8 cellular contexts compared by ENCODE assay signal in genomic region chr5:1634337-1634661, GRCh38.
A peak's percentile ranks its signal among the peaks of the same experiment; 100 is the strongest.
DNase-seq lines count a peak whose midpoint lies in the region; ATAC-seq, FAIRE-seq and TF ChIP-seq lines count a peak whose summit lies in the region.

No MANE protein-coding gene starts in this region.

- H3K27me3 Mint-ChIP-seq in activated CD8-positive, alpha-beta T cell treated with anti-CD3 and anti-CD28 coated beads for 36 hours, result no peaks in the 10 kb centered on the region

- POLR2A ChIA-PET in HCT116 (lab: Charles Lee), result interaction anchor here (1.0 kb wide), 1 partner anchor 11 kb away, joined by 3 read pairs; no protein-coding TSS in a partner anchor
- POLR2A ChIA-PET in activated CD8-positive, alpha-beta T cell treated with anti-CD3 and anti-CD28 coated beads for 36 hours (lab: Charles Lee), result interaction anchor here (0.9 to 1.6 kb wide), 4 partner anchors 15 to 499 kb away, joined by 3 to 4 read pairs (median 3); partner anchors contain the start of genes CLPTM1L and NDUFS6

- no peak for ATAC-seq in HCT116
- no peak for ATAC-seq in activated CD8-positive, alpha-beta T cell treated with anti-CD3 and anti-CD28 coated beads for 36 hours

- H3K36me3 Mint-ChIP-seq in activated CD8-positive, alpha-beta T cell treated with anti-CD3 and anti-CD28 coated beads for 36 hours (ENCODE audit: low read depth), result peaks cover 9% of the 10 kb centered on the region

- H3K27ac ChIP-seq in HCT116 (ENCODE audit: low read depth, low read length), result peak overlapping the region; percentile 68
- peak overlapping the region in 1 of 2 donors; percentile 93 for H3K27ac ChIP-seq in small intestine (ENCODE audit: low read depth in 1 of 2, low read length in 1 of 2)

- H3K27me3 ChIP-seq in HCT116 (ENCODE audit: insufficient read depth, low read length) (no peaks in the 10 kb centered on the region), small intestine (ENCODE audit: control insufficient read depth in 2 of 2, insufficient read depth in 2 of 2, low read length in 2 of 2) (no peaks in the 10 kb centered on the region)

- H4K20me1 ChIP-seq in HCT116 (ENCODE audit: insufficient read depth), result no peaks in the 10 kb centered on the region

- H3K4me3 Mint-ChIP-seq in activated CD8-positive, alpha-beta T cell treated with anti-CD3 and anti-CD28 coated beads for 36 hours, result peak overlapping the region; percentile 92

- TF ChIP-seq POLR2A in HCT116 (IDR thresholded peaks at IDR 0.05; ENCODE audit: borderline replicate concordance, extremely low read depth, insufficient read depth, insufficient read length), result no peak

- peaks cover 0 to 9% of the 10 kb centered on the region in 2 experiments; a peak in 1 of 4 replicates for H3K4me1 ChIP-seq in HCT116 (ENCODE audit: control insufficient read depth in 1 of 2, insufficient read depth in 2 of 2, low read length in 2 of 2)
- H3K4me1 ChIP-seq in small intestine (ENCODE audit: control insufficient read depth in 2 of 2, insufficient read depth in 1 of 2, low read depth in 1 of 2, low read length in 1 of 2), result no peaks in the 10 kb centered on the region

- TF ChIP-seq CTCF in HCT116 (IDR thresholded peaks at IDR 0.05 in 2 of 3, conservative IDR thresholded peaks at IDR 0.05 in 1 of 3; ENCODE audit: borderline replicate concordance in 1 of 3, insufficient read depth in 1 of 3, low read depth in 2 of 3, low read length in 2 of 3), result no peak
- no peak for TF ChIP-seq CTCF in activated CD8-positive, alpha-beta T cell treated with anti-CD3 and anti-CD28 coated beads for 36 hours (IDR thresholded peaks at IDR 0.05)

- no peaks in the 10 kb centered on the region for H3K79me2 ChIP-seq in HCT116 (ENCODE audit: insufficient read depth, low read length)

- BruUV-seq in HCT116 (replicated peaks; lab: Mats Ljungman, UMichigan), result TSS peak; percentile 95

- no peak for TF ChIP-seq RAD21 in HCT116 (IDR thresholded peaks at IDR 0.05; ENCODE audit: low read depth)

- H3K36me3 ChIP-seq in HCT116 (ENCODE audit: control insufficient read depth in 1 of 2, insufficient read depth in 2 of 2, low read length in 2 of 2) (no peaks in the 10 kb centered on the region), small intestine (ENCODE audit: control insufficient read depth in 2 of 2, insufficient read depth in 2 of 2, low read length in 2 of 2) (no peaks in the 10 kb centered on the region)

- no peak for FAIRE-seq in small intestine (lab: Jason Lieb, UNC)

- no peaks in the 10 kb centered on the region for H3K9me3 ChIP-seq in HCT116 (ENCODE audit: control insufficient read depth in 1 of 2, insufficient read depth in 1 of 2, low read depth in 1 of 2, low read length in 2 of 2)
- H3K9me3 ChIP-seq in small intestine (ENCODE audit: control insufficient read depth, low read depth), result no peaks in the 10 kb centered on the region

- CTCF ChIA-PET in HCT116 (lab: Charles Lee), result interaction anchor here (1.4 kb wide), 1 partner anchor 11 kb away, joined by 4 read pairs; no protein-coding TSS in a partner anchor
- CTCF ChIA-PET in activated CD8-positive, alpha-beta T cell treated with anti-CD3 and anti-CD28 coated beads for 36 hours (lab: Charles Lee), result interaction anchor here (1.3 to 1.7 kb wide), 2 partner anchors 10 kb away, joined by 4 to 14 read pairs; no protein-coding TSS in a partner anchor

- DNase-seq in HCT116 (ENCODE audit: low read depth, low spot score) (no peak), small intestine (no peak), NCI-H226 (no peak), H4 (ENCODE audit: low spot score) (no peak), NCI-H1105 treated with DMSO at 0.1 percent for 48 hours (lab: John Stamatoyannopoulos, UW) (no peak), KG1 (lab: John Stamatoyannopoulos, UW) (no peak)
- no peak for DNase-seq in activated CD8-positive, alpha-beta T cell treated with anti-CD3 and anti-CD28 coated beads for 36 hours

- peak overlapping the region; percentile 96 for H3K27ac Mint-ChIP-seq in activated CD8-positive, alpha-beta T cell treated with anti-CD3 and anti-CD28 coated beads for 36 hours

- H3K4me3 ChIP-seq in HCT116 (replicated peaks in 1 of 2; ENCODE audit: low read depth in 1 of 2, low read length in 2 of 2) (peak overlapping the region; percentile 68 to 78), iPS-11a (ENCODE audit: low read depth, low read length) (peak overlapping the region; percentile 45), small intestine (ENCODE audit: low read depth in 1 of 2, low read length in 2 of 2) (peak overlapping the region; percentile 67 to 87)

- H3K9me3 Mint-ChIP-seq in activated CD8-positive, alpha-beta T cell treated with anti-CD3 and anti-CD28 coated beads for 36 hours, result no peaks in the 10 kb centered on the region

- peak overlapping the region; percentile 92 for H3K4me2 ChIP-seq in HCT116 (ENCODE audit: low read length)

- H2AFZ ChIP-seq in HCT116 (ENCODE audit: low read depth, low read length, poor library complexity, severe bottlenecking), result no peak overlapping the region

- WGBS in small intestine, 3 donors, result 11 to 32% (median 31%) methylated on average over 17 to 18 of the region's 18 CpGs

- H3K9me2 ChIP-seq in HCT116 (ENCODE audit: insufficient read depth), result no peaks in the 10 kb centered on the region

- peaks cover 35% of the 10 kb centered on the region for H3K4me1 Mint-ChIP-seq in activated CD8-positive, alpha-beta T cell treated with anti-CD3 and anti-CD28 coated beads for 36 hours (ENCODE audit: low read depth)

- peak overlapping the region; percentile 73 for H3K9ac ChIP-seq in HCT116 (ENCODE audit: low read length)

- RAD21 ChIA-PET in HCT116 (lab: Charles Lee; ENCODE audit: low non-redundant PET in 1 of 2, low total read pairs in 2 of 2, uncharacterized antibody in 2 of 2, unreplicated experiment in 2 of 2), result no interaction called here

- intact Hi-C loops in HCT116 (cut with micrococcal nuclease), result no loop called here
- intact Hi-C loops in activated CD8-positive, alpha-beta T cell treated with anti-CD3 and anti-CD28 coated beads for 36 hours (cut with micrococcal nuclease), result no loop called here

TF ChIP-seq in HCT116, 20 proteins besides CTCF, POLR2A, EP300 and RAD21:
- peak; percentile 4; the same call in 1 of the 2 replicates for TF ChIP-seq ZFX (IDR thresholded peaks at IDR 0.05)
- no peak for TF ChIP-seq TCF7L2 (IDR thresholded peaks at IDR 0.05; ENCODE audit: borderline replicate concordance, extremely low read depth, insufficient read depth, insufficient read length)
- TF ChIP-seq SIN3A (IDR thresholded peaks at IDR 0.05; ENCODE audit: low read depth), result no peak
- TF ChIP-seq EGR1 (IDR thresholded peaks at IDR 0.05; ENCODE audit: low read depth), result no peak
